ENCODE assay signal across 15 cellular contexts in the genomic region with DNA sequence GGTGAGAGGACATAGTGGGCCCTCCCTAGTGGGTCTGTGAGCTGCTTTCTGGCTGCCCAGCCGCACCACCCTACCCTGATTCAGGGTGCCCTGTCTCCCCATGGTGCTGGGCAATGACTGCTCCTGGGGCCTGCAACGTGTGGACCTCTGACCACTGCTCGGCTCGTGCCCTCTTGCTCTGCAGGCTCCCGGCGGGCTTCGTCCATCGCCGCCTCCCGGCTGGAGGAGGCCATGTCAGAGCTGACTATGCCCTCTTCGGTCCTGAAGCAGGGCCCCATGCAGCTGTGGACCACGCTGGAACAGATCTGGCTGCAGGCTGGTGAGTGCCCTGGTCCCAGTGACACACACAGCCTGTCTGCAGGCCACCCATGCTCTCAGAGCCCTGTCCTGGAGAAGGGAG.
DNase-seq lines count a peak whose midpoint lies in the region; ATAC-seq, FAIRE-seq and TF ChIP-seq lines count a peak whose summit lies in the region.
"Had no signal": no experiment of that assay in that cellular context is flagged by ENCODE, and none has a peak within 500 bp of the region (broad histone marks: within the 10 kb centered on the region; RNA-seq: fewer than 3 reads in every experiment).

No MANE protein-coding gene starts in this region.

- no peak for TF ChIP-seq RAD21 in HepG2 (CRISPR knock-in tag; IDR thresholded peaks at IDR 0.05)

- peak overlapping the region; percentile 2 to 47 for H3K18ac ChIP-seq in mesenchymal stem cell (ENCODE audit: low read depth in 1 of 2, low read length in 2 of 2)

- DNase-seq in HepG2 (ENCODE audit: low spot score), result no peak
- no peak for DNase-seq in right lobe of liver
- no peak for DNase-seq in mesenchymal stem cell
- DNase-seq in sigmoid colon, result no peak
- no peak for DNase-seq in substantia nigra (lab: John Stamatoyannopoulos, UW)
- no peak for DNase-seq in hepatocyte (ENCODE audit: low spot score)
- no peak for DNase-seq in KG1 (lab: John Stamatoyannopoulos, UW)
- DNase-seq: CD4-positive, CD25-positive, alpha-beta regulatory T cell; DMS79; H7 had no signal

- H3K4me1 ChIP-seq in HepG2 (ENCODE audit: insufficient read depth, low read length), result peaks cover 26% of the 10 kb centered on the region
- peaks cover 0 to 15% (median 0%) of the 10 kb centered on the region in 4 donors for H3K4me1 ChIP-seq in right lobe of liver
- peaks cover 20% of the 10 kb centered on the region for H3K4me1 ChIP-seq in mesenchymal stem cell (ENCODE audit: control insufficient read depth, insufficient read depth, low read depth, low read length)
- H3K4me1 ChIP-seq in sigmoid colon, result peaks cover 0 to 46% (median 40%) of the 10 kb centered on the region in 4 donors
- H3K4me1 ChIP-seq in hepatocyte (ENCODE audit: insufficient read depth), result peaks cover 6% of the 10 kb centered on the region

- peaks cover 3% of the 10 kb centered on the region for H3K79me1 ChIP-seq in mesenchymal stem cell (replicated peaks; ENCODE audit: low read length, poor library complexity, severe bottlenecking)

- POLR2A ChIA-PET in HepG2 (lab: Yijun Ruan, JAX), result interaction anchor here (1.6 kb wide), 1 partner anchor 20 kb away, joined by 7 read pairs; no protein-coding TSS in a partner anchor

- no peak overlapping the region for H3K23ac ChIP-seq in mesenchymal stem cell (ENCODE audit: low read length in 2 of 2)

- no peak overlapping the region for H2BK120ac ChIP-seq in mesenchymal stem cell (ENCODE audit: low read depth, low read length)

- H2AFZ ChIP-seq in HepG2 (ENCODE audit: low read length), result no peak overlapping the region
- no peak overlapping the region for H2AFZ ChIP-seq in mesenchymal stem cell (ENCODE audit: low read depth, low read length)
- H2AFZ ChIP-seq in hepatocyte, result no peak overlapping the region
- H2AFZ ChIP-seq: GM23338 had no signal

- in situ Hi-C loops in HepG2 (cut with HindIII; ENCODE audit: extremely low pct_ligation_motif_present, low pct_unique_long_range_greater_than_20kb), result no loop called here

- peak overlapping the region; percentile 79 for H4K91ac ChIP-seq in mesenchymal stem cell (ENCODE audit: low read length)

- intact Hi-C loops in HepG2 (cut with micrococcal nuclease; ENCODE audit: unreplicated experiment) (no loop called here), right lobe of liver (cut with DNase I) (no loop called here), sigmoid colon (cut with DNase I) (no loop called here)

- H3K27ac ChIP-seq in HepG2 (ENCODE audit: extremely low read length, insufficient read depth, low read length) (no peak overlapping the region), right lobe of liver (no peak overlapping the region), mesenchymal stem cell (ENCODE audit: low read length, poor library complexity, severe bottlenecking) (no peak overlapping the region), sigmoid colon (peak overlapping the region in 3 of 4 donors; percentile 58 to 76 (median 59)), substantia nigra (ENCODE audit: low read depth, low read length, poor library complexity, severe bottlenecking) (peak overlapping the region; percentile 15), hepatocyte (no peak overlapping the region)
- H3K27ac ChIP-seq: 22Rv1 had no signal

- TF ChIP-seq EP300 in HepG2 (IDR thresholded peaks at IDR 0.05; ENCODE audit: low read depth in 2 of 2, low read length in 2 of 2) (no peak), HepG2 (CRISPR knock-in tag; IDR thresholded peaks at IDR 0.05; ENCODE audit: borderline replicate concordance) (no peak), sigmoid colon (IDR thresholded peaks at IDR 0.05) (no peak)

- no TSS peak for BruUV-seq in HepG2 (replicated peaks; lab: Mats Ljungman, UMichigan)

- peak overlapping the region; percentile 13 to 18 for H2BK12ac ChIP-seq in mesenchymal stem cell (ENCODE audit: low read length in 2 of 2)

- no peak for FAIRE-seq in HepG2 (lab: Jason Lieb, UNC)
- FAIRE-seq: GM12878, GM18507 had no signal

- TF ChIP-seq POLR2A in HepG2 (IDR thresholded peaks at IDR 0.05; ENCODE audit: insufficient read depth in 1 of 2, low read depth in 2 of 2, low read length in 2 of 2) (no peak), right lobe of liver (IDR thresholded peaks at IDR 0.05) (no peak), sigmoid colon (IDR thresholded peaks at IDR 0.05) (no peak)

- H3K9me3 ChIP-seq in HepG2 (ENCODE audit: low read length) (no peaks in the 10 kb centered on the region), right lobe of liver (no peaks in the 10 kb centered on the region), mesenchymal stem cell (ENCODE audit: control insufficient read depth, low read length) (no peaks in the 10 kb centered on the region), sigmoid colon (no peaks in the 10 kb centered on the region), hepatocyte (ENCODE audit: low read depth) (no peaks in the 10 kb centered on the region)

- H3K4me3 ChIP-seq in HepG2 (replicated peaks in 1 of 3; ENCODE audit: insufficient read depth in 1 of 3, low read depth in 2 of 3, low read length in 3 of 3), result no peak overlapping the region
- no peak overlapping the region for H3K4me3 ChIP-seq in right lobe of liver
- H3K4me3 ChIP-seq in mesenchymal stem cell (ENCODE audit: insufficient read depth in 1 of 2, low read depth in 1 of 2, low read length in 2 of 2), result no peak overlapping the region
- H3K4me3 ChIP-seq in sigmoid colon, result no peak overlapping the region
- H3K4me3 ChIP-seq in hepatocyte, result no peak overlapping the region
- H3K4me3 ChIP-seq: GM12878, GM23338 had no signal

- no peak overlapping the region for H3K9ac ChIP-seq in HepG2 (ENCODE audit: insufficient read depth, low read depth, low read length)
- H3K9ac ChIP-seq in mesenchymal stem cell (ENCODE audit: low read length), result no peak overlapping the region

- no peak overlapping the region for H3K14ac ChIP-seq in mesenchymal stem cell (ENCODE audit: low read length in 2 of 2)

- H3K9me2 ChIP-seq in hepatocyte (replicated peaks; ENCODE audit: insufficient read depth), result no peaks in the 10 kb centered on the region

- H2BK5ac ChIP-seq in mesenchymal stem cell (ENCODE audit: low read depth, low read length, poor library complexity, severe bottlenecking), result no peak overlapping the region

- no peaks in the 10 kb centered on the region for H3K27me3 ChIP-seq in HepG2 (ENCODE audit: control insufficient read depth in 1 of 2, insufficient read depth in 2 of 2, low read length in 2 of 2)
- no peaks in the 10 kb centered on the region for H3K27me3 ChIP-seq in right lobe of liver
- H3K27me3 ChIP-seq in mesenchymal stem cell (ENCODE audit: control insufficient read depth in 1 of 2, insufficient read depth in 1 of 2, low read length in 2 of 2), result no peaks in the 10 kb centered on the region
- no peaks in the 10 kb centered on the region for H3K27me3 ChIP-seq in sigmoid colon
- H3K27me3 ChIP-seq in hepatocyte, result no peaks in the 10 kb centered on the region

- H3K36me3 ChIP-seq in HepG2 (replicated peaks in 1 of 2; ENCODE audit: control insufficient read depth in 1 of 2, insufficient read depth in 2 of 2, low read length in 2 of 2) (peaks cover 17 to 47% of the 10 kb centered on the region in 2 experiments), right lobe of liver (peaks cover 0 to 4% (median 0%) of the 10 kb centered on the region in 4 donors), mesenchymal stem cell (ENCODE audit: control insufficient read depth in 1 of 2, insufficient read depth in 2 of 2, low read depth in 1 of 2, low read length in 2 of 2) (peaks cover 63 to 82% of the 10 kb centered on the region in 2 experiments), sigmoid colon (peaks cover 0 to 38% (median 18%) of the 10 kb centered on the region in 4 donors), hepatocyte (replicated peaks; ENCODE audit: insufficient read depth, low read depth) (no peaks in the 10 kb centered on the region)

- CTCF ChIA-PET in HepG2 (lab: Yijun Ruan, JAX; ENCODE audit: low intra/inter-chr PET ratio, low total read pairs), result no interaction called here

- H2AK5ac ChIP-seq in mesenchymal stem cell (ENCODE audit: low read length, severe bottlenecking), result no peak overlapping the region

- H4K8ac ChIP-seq in mesenchymal stem cell (ENCODE audit: low read length), result peak overlapping the region; percentile 68

- H4K20me1 ChIP-seq in HepG2 (ENCODE audit: insufficient read depth, low read length) (no peaks in the 10 kb centered on the region), hepatocyte (ENCODE audit: insufficient read depth, poor library complexity, severe bottlenecking) (no peaks in the 10 kb centered on the region)

- ATAC-seq in HepG2, result no peak
- no peak for ATAC-seq in right lobe of liver
- ATAC-seq in HG03280 (IDR thresholded peaks at IDR 0.05; ENCODE audit: unreplicated experiment), result no peak
- ATAC-seq: GM12878, GM23338 had no signal

- 98% methylated on average over 10 of the region's 12 CpGs for WGBS in HepG2 (ENCODE audit: low lambda C conversion rate)
- WGBS in right lobe of liver (ENCODE audit: insufficient coverage, low coverage, low lambda C conversion rate, missing lambda C conversion rate), result no CpG with 5 or more reads among the region's 12 CpGs
- 100% methylated on average over 12 of the region's 12 CpGs for WGBS in mesenchymal stem cell
- 92 to 96% methylated on average over 12 of the region's 12 CpGs for WGBS in sigmoid colon, 2 donors
- 98% methylated on average over 12 of the region's 12 CpGs for whole genome bisulfite sequencing in hepatocyte (ENCODE audit: low lambda C conversion rate, missing lambda C conversion rate)

- no peak overlapping the region for H2BK15ac ChIP-seq in mesenchymal stem cell (ENCODE audit: low read depth, poor library complexity, severe bottlenecking)

- no peak overlapping the region for H3K4me2 ChIP-seq in HepG2 (ENCODE audit: low read depth, low read length)
- H3K4me2 ChIP-seq in mesenchymal stem cell (ENCODE audit: low read length, poor library complexity, severe bottlenecking), result no peak overlapping the region
- no peak overlapping the region for H3K4me2 ChIP-seq in hepatocyte
- H3K4me2 ChIP-seq: GM23338 had no signal

- H3K4ac ChIP-seq in mesenchymal stem cell (ENCODE audit: low read depth in 1 of 2, low read length in 2 of 2), result peak overlapping the region in 1 of 2 experiments; percentile 35

- TF ChIP-seq CTCF in HepG2 (CRISPR knock-in tag; IDR thresholded peaks at IDR 0.05), result no peak
- TF ChIP-seq CTCF in right lobe of liver (IDR thresholded peaks at IDR 0.05), result no peak
- TF ChIP-seq CTCF in sigmoid colon (IDR thresholded peaks at IDR 0.05), result no peak
- no peak for TF ChIP-seq CTCF in hepatocyte (IDR thresholded peaks at IDR 0.05; ENCODE audit: poor library complexity)

- no peaks in the 10 kb centered on the region for H3K79me2 ChIP-seq in HepG2 (ENCODE audit: insufficient read depth, low read length)
- no peaks in the 10 kb centered on the region for H3K79me2 ChIP-seq in hepatocyte

TF ChIP-seq in HepG2, 621 proteins besides CTCF, POLR2A, EP300 and RAD21 (continues in another document):
- TF ChIP-seq SIN3A (IDR thresholded peaks at IDR 0.05; ENCODE audit: borderline replicate concordance, low read depth, low read length), result no peak
- no peak for TF ChIP-seq DMAP1 (CRISPR knock-in tag; IDR thresholded peaks at IDR 0.05)

Comparison
In these comparisons a context has a peak if more than half of its experiments do, and no peak if none do; other contexts are left out.
1. H3K27ac ChIP-seq: peak in sigmoid colon (3 of 4) and substantia nigra (single experiment); none in HepG2 (single experiment), right lobe of liver (0 of 3), mesenchymal stem cell (single experiment) and hepatocyte (single experiment).